Comparison of ENCODE assay signal across 13 cellular contexts in genomic region chr2:191643425-191643824, GRCh38.
"Had no signal": no experiment of that assay in that cellular context is flagged by ENCODE, and none has a peak within 500 bp of the region (broad histone marks: within the 10 kb centered on the region; RNA-seq: fewer than 3 reads in every experiment).

No MANE protein-coding gene starts in this region.

- H3K27ac Mint-ChIP-seq: naive thymus-derived CD4-positive, alpha-beta T cell; stimulated activated memory B cell treated with anti-CD40 and anti-IgM and Interleukin-4, amounts not matched to agents 10 μg/mL and 1 μg/mL and 100 μg/mL, for 72 hours; T-cell had no signal

- H3K27me3 ChIP-seq: gastroesophageal sphincter, right lobe of liver, spleen, tibial nerve had no signal

- H3K36me3 Mint-ChIP-seq: stimulated activated memory B cell treated with anti-CD40 and anti-IgM and Interleukin-4, amounts not matched to agents 10 μg/mL and 1 μg/mL and 100 μg/mL, for 72 hours; T-cell had no signal

- H3K36me3 ChIP-seq: gastroesophageal sphincter, right lobe of liver, spleen, tibial nerve had no signal

- H3K4me1 ChIP-seq: gastroesophageal sphincter, psoas muscle had no signal

- H3K4me3 Mint-ChIP-seq: naive thymus-derived CD4-positive, alpha-beta T cell; stimulated activated memory B cell treated with anti-CD40 and anti-IgM and Interleukin-4, amounts not matched to agents 10 μg/mL and 1 μg/mL and 100 μg/mL, for 72 hours; T-cell had no signal

- H3K4me3 ChIP-seq: gastroesophageal sphincter, psoas muscle, right lobe of liver, spleen, tibial nerve had no signal

- H3K27ac ChIP-seq: gastroesophageal sphincter, psoas muscle, right lobe of liver, spleen, tibial nerve had no signal

- H3K9me3 Mint-ChIP-seq: stimulated activated memory B cell treated with anti-CD40 and anti-IgM and Interleukin-4, amounts not matched to agents 10 μg/mL and 1 μg/mL and 100 μg/mL, for 72 hours; T-cell had no signal

- DNase-seq: activated CD4-positive, alpha-beta T cell treated with anti-CD3 and anti-CD28 coated beads for 4 hours; activated naive CD4-positive, alpha-beta T cell treated with Interleukin-2 at 50 U/mL for 16 hours; kidney; naive thymus-derived CD4-positive, alpha-beta T cell; occipital lobe; psoas muscle; right lobe of liver; spleen; stimulated activated CD4-positive, alpha-beta T cell treated with anti-CD3 and anti-CD28 coated beads, Interleukin-1b, Interleukin-23, amount 100 ng/mL, for 48 hours; T-cell had no signal

- H3K9me3 ChIP-seq: gastroesophageal sphincter, psoas muscle, right lobe of liver, spleen, tibial nerve had no signal

- H3K27me3 Mint-ChIP-seq: stimulated activated memory B cell treated with anti-CD40 and anti-IgM and Interleukin-4, amounts not matched to agents 10 μg/mL and 1 μg/mL and 100 μg/mL, for 72 hours had no signal
